In genomic region chr22:37044634-37045625, GRCh38 we compare ENCODE assay signal across 1 cellular context.
TF ChIP-seq lines count a peak whose summit lies in the region.

No MANE protein-coding gene starts in this region.

TF ChIP-seq in K562, 482 proteins besides CTCF, POLR2A, EP300 and RAD21:
- TF ChIP-seq GTF3C2 (IDR thresholded peaks at IDR 0.05; ENCODE audit: borderline replicate concordance, extremely low read depth, insufficient read length) (no peak), CEBPB (tag; IDR thresholded peaks at IDR 0.05) (0 out of 2 replicates have a peak, but pooled peaks have one; percentile 10)
